8 cellular contexts compared by ENCODE assay signal in genomic region chr11:27472398-27473016, GRCh38. TPM values are rescaled to one million over a fixed set of nuclear protein-coding genes. Genes with fewer than 3 reads are reported as not detected.
DNase-seq lines count a peak whose midpoint lies in the region; TF ChIP-seq lines count a peak whose summit lies in the region.

TSS of gene LGR4 (minus strand) at chr11:27472790. CDS start at chr11:27472302, 488 bp downstream.

- H3K4me3 Mint-ChIP-seq in activated naive CD4-positive, alpha-beta T cell treated with anti-CD3 and anti-CD28 coated beads, Interleukin-2, amount 50 U/mL, for 24 hours, result peak within 1 kb of the TSS; percentile 93

- DNase-seq in EH (ENCODE audit: low read depth) (peak; percentile 97), HCEC 1CT (peak; percentile 92), MV-4-11 (lab: John Stamatoyannopoulos, UW) (peak; percentile 95), SK-N-DZ (ENCODE audit: low spot score) (peak; percentile 99), globus pallidus (ENCODE audit: low spot score) (peak; percentile 92), substantia nigra (lab: John Stamatoyannopoulos, UW) (peak; percentile 37 to 97 (median 86))

- H3K9me3 ChIP-seq in neutrophil, result no peaks in the 10 kb centered on the region

- peaks cover 3% of the 10 kb centered on the region for H3K27me3 Mint-ChIP-seq in activated naive CD4-positive, alpha-beta T cell treated with anti-CD3 and anti-CD28 coated beads, Interleukin-2, amount 50 U/mL, for 24 hours

- no peaks in the 10 kb centered on the region for H3K36me3 ChIP-seq in neutrophil

- TF ChIP-seq CTCF in neutrophil (IDR thresholded peaks at IDR 0.05), result no peak

- peak within 1 kb of the TSS; percentile 52 to 58 for H3K4me3 ChIP-seq in neutrophil (ENCODE audit: low read depth in 1 of 2, low read length in 1 of 2)

- H3K4me1 ChIP-seq in neutrophil (ENCODE audit: control insufficient read depth in 1 of 2, insufficient read depth in 1 of 2, low read depth in 1 of 2, low read length in 1 of 2), result peaks cover 14 to 24% of the 10 kb centered on the region in 2 experiments

- no peaks in the 10 kb centered on the region for H3K9me3 Mint-ChIP-seq in activated naive CD4-positive, alpha-beta T cell treated with anti-CD3 and anti-CD28 coated beads, Interleukin-2, amount 50 U/mL, for 24 hours

- no peak within 1 kb of the TSS for H3K27ac ChIP-seq in neutrophil
- H3K27ac ChIP-seq in substantia nigra (ENCODE audit: low read depth, low read length, poor library complexity, severe bottlenecking), result peak within 1 kb of the TSS; percentile 75

- peak within 1 kb of the TSS; percentile 75 for H3K27ac Mint-ChIP-seq in activated naive CD4-positive, alpha-beta T cell treated with anti-CD3 and anti-CD28 coated beads, Interleukin-2, amount 50 U/mL, for 24 hours

- peaks cover 24% of the 10 kb centered on the region for H3K4me1 Mint-ChIP-seq in activated naive CD4-positive, alpha-beta T cell treated with anti-CD3 and anti-CD28 coated beads, Interleukin-2, amount 50 U/mL, for 24 hours

- no peaks in the 10 kb centered on the region for H3K36me3 Mint-ChIP-seq in activated naive CD4-positive, alpha-beta T cell treated with anti-CD3 and anti-CD28 coated beads, Interleukin-2, amount 50 U/mL, for 24 hours

- H3K27me3 ChIP-seq in neutrophil, result peaks cover 45% of the 10 kb centered on the region

RNA-seq across cellular contexts. Expression of gene LGR4, which starts in this region (rescaled TPM):
- polyA plus RNA-seq in SK-N-DZ (2014; cell fraction: cytosol; rRNA removed), result 14.2 and 18.5 TPM in 2 replicates
- polyA plus RNA-seq in SK-N-DZ (2014; cell fraction: nucleus; rRNA removed), result 23.9 and 26.1 TPM in 2 replicates
